13 cellular contexts compared by ENCODE assay signal in genomic region chr11:96122601-96123044, GRCh38.
DNase-seq lines count a peak whose midpoint lies in the region; ATAC-seq and TF ChIP-seq lines count a peak whose summit lies in the region.
"Had no signal": no experiment of that assay in that cellular context is flagged by ENCODE, and none has a peak within 500 bp of the region (broad histone marks: within the 10 kb centered on the region; RNA-seq: fewer than 3 reads in every experiment).

No MANE protein-coding gene starts in this region.

- H3K4me1 Mint-ChIP-seq in activated T-cell treated with anti-CD3 and anti-CD28 coated beads, Interleukin-2, amount 50 U/mL, for 72 hours (ENCODE audit: low read depth) = peaks cover 51% of the 10 kb centered on the region

- peak; percentile 34 to 38 for ATAC-seq in activated T-cell treated with anti-CD3 and anti-CD28 coated beads, Interleukin-2, amount 50 U/mL, for 72 hours (replicated peaks in 1 of 2)
- peak; percentile 83 for ATAC-seq in esophagus mucosa
- ATAC-seq: gastroesophageal sphincter, lower lobe of right lung had no signal

- H3K9me3 ChIP-seq in SJCRH30 (replicated peaks) = no peaks in the 10 kb centered on the region
- H3K9me3 ChIP-seq in thymus (ENCODE audit: control insufficient read depth) = no peaks in the 10 kb centered on the region
- H3K9me3 ChIP-seq: gastroesophageal sphincter, lower lobe of right lung had no signal

- H3K36me3 ChIP-seq in SJCRH30 = no peaks in the 10 kb centered on the region
- H3K36me3 ChIP-seq in thymus (ENCODE audit: control insufficient read depth, insufficient read depth) = no peaks in the 10 kb centered on the region
- H3K36me3 ChIP-seq: gastroesophageal sphincter, lower lobe of right lung, WERI-Rb-1 had no signal

- H3K27me3 ChIP-seq in SJCRH30 = no peaks in the 10 kb centered on the region
- no peaks in the 10 kb centered on the region for H3K27me3 ChIP-seq in thymus (ENCODE audit: control insufficient read depth, insufficient read depth)
- H3K27me3 ChIP-seq: gastroesophageal sphincter had no signal

- H3K36me3 Mint-ChIP-seq in activated T-cell treated with anti-CD3 and anti-CD28 coated beads, Interleukin-2, amount 50 U/mL, for 72 hours (ENCODE audit: insufficient read depth in 2 of 2) = peaks cover 6 to 12% of the 10 kb centered on the region in 2 donors

- peaks cover 11% of the 10 kb centered on the region for H3K4me1 ChIP-seq in SJCRH30
- H3K4me1 ChIP-seq in thymus (ENCODE audit: control insufficient read depth, insufficient read depth, low read length) = no peaks in the 10 kb centered on the region
- H3K4me1 ChIP-seq: lower lobe of right lung had no signal

- TF ChIP-seq CTCF in foreskin fibroblast (IDR thresholded peaks at IDR 0.05; ENCODE audit: low read depth, low read length) = no peak

- WGBS in thymus = 95% methylated on average over 2 of the region's 2 CpGs

- H3K27ac ChIP-seq in SJCRH30 (no peak overlapping the region), thymus (ENCODE audit: low read depth) (peak overlapping the region; percentile 43)
- H3K27ac ChIP-seq: gastroesophageal sphincter, lower lobe of right lung, WERI-Rb-1 had no signal

- no peaks in the 10 kb centered on the region for H3K27me3 Mint-ChIP-seq in activated T-cell treated with anti-CD3 and anti-CD28 coated beads, Interleukin-2, amount 50 U/mL, for 72 hours (ENCODE audit: low read depth)

- H3K4me3 Mint-ChIP-seq in activated T-cell treated with anti-CD3 and anti-CD28 coated beads, Interleukin-2, amount 50 U/mL, for 72 hours = no peak overlapping the region

- H3K4me3 ChIP-seq in SJCRH30 (no peak overlapping the region), thymus (ENCODE audit: low read length) (no peak overlapping the region), foreskin fibroblast (ENCODE audit: low read depth in 1 of 2, low read length in 2 of 2) (no peak overlapping the region)
- H3K4me3 ChIP-seq: gastroesophageal sphincter, lower lobe of right lung had no signal

- peaks cover 0 to 3% of the 10 kb centered on the region in 2 donors for H3K9me3 Mint-ChIP-seq in activated T-cell treated with anti-CD3 and anti-CD28 coated beads, Interleukin-2, amount 50 U/mL, for 72 hours

- DNase-seq in activated T-cell treated with anti-CD3 and anti-CD28 coated beads, Interleukin-2, amount 50 U/mL, for 72 hours = no peak
- DNase-seq in activated T-cell treated with anti-CD3 and anti-CD28 coated beads, Interleukin-2, amount 50 U/mL, for 48 hours = no peak
- DNase-seq in SJCRH30 (peak; percentile 59 to 74), anterior cingulate cortex (lab: John Stamatoyannopoulos, UW) (no peak), foreskin fibroblast (no peak), C1 segment of cervical spinal cord (lab: John Stamatoyannopoulos, UW) (no peak)
- DNase-seq: activated T-cell treated with anti-CD3 and anti-CD28 coated beads, Interleukin-2, amount 50 U/mL, for 1 hour; lower lobe of right lung; posterior cingulate gyrus; WERI-Rb-1 had no signal

- no peak overlapping the region for H3K27ac Mint-ChIP-seq in activated T-cell treated with anti-CD3 and anti-CD28 coated beads, Interleukin-2, amount 50 U/mL, for 72 hours

Comparison
In these comparisons a context has a peak if more than half of its experiments do, and no peak if none do; other contexts are left out.
1. DNase-seq: peak in SJCRH30 (2 of 2); none in activated T-cell treated with anti-CD3 and anti-CD28 coated beads, Interleukin-2, amount 50 U/mL, for 72 hours (0 of 2), activated T-cell treated with anti-CD3 and anti-CD28 coated beads, Interleukin-2, amount 50 U/mL, for 48 hours (0 of 2), anterior cingulate cortex (0 of 58), foreskin fibroblast (0 of 2) and C1 segment of cervical spinal cord (0 of 14).